In the genomic region with DNA sequence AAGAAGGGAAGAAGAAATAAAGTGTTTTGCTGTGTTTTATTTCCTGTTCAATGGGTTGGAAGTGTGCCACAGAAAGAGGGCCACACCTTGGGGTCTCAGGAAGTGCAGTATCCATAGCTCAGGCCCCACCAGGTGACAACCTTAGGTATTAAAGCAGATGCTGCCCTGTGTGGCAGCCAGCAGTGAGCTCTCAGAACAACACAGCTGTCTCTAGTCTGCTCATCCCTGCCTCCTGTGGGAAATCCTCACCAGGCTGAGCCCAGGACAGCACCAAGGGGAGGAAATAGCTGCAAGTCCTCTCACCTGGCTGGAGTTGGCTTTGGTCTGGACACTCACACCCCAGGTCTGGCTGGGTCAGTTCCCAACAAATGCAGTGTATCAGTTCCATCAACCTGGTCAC, we compare ENCODE assay signal across 18 cellular contexts.
"Had no signal": no experiment of that assay in that cellular context is flagged by ENCODE, and none has a peak within 500 bp of the region (broad histone marks: within the 10 kb centered on the region; RNA-seq: fewer than 3 reads in every experiment).

No MANE protein-coding gene starts in this region.

- ATAC-seq: left ventricle myocardium superior; natural killer cell; stimulated activated naive CD8-positive, alpha-beta T cell treated with anti-CD3 and anti-CD28 coated beads, Interleukin-15, amount 100 ng/mL, for 72 hours had no signal

- H3K79me2 ChIP-seq: parathyroid adenoma had no signal

- H3K9me3 ChIP-seq: neutrophil, right lobe of liver, thyroid gland had no signal

- DNase-seq: dorsolateral prefrontal cortex; effector CD4-positive, alpha-beta T cell; hypothalamus; left ventricle myocardium superior; natural killer cell; right lobe of liver; small intestine; stimulated activated CD4-positive, alpha-beta T cell treated with anti-CD3 and anti-CD28 coated beads, Interleukin-12 subunit alpha, Interleukin-12 subunit beta, amount 100 ng/mL, for 4 hours; stimulated activated CD4-positive, alpha-beta T cell treated with anti-CD3 and anti-CD28 coated beads, Interleukin-1b, Interleukin-23, amount 100 ng/mL, for 48 hours; stimulated activated CD4-positive, alpha-beta T cell treated with anti-CD3 and anti-CD28 coated beads, Interleukin-4, amount 100 ng/mL, for 1 hour; stimulated activated CD8-positive, alpha-beta memory T cell treated with anti-CD3 and anti-CD28 coated beads, Interleukin-4, amount 100 ng/mL, for 48 hours; stimulated activated naive CD4-positive, alpha-beta T cell; stimulated activated naive CD8-positive, alpha-beta T cell treated with anti-CD3 and anti-CD28 coated beads, Interleukin-15, amount 100 ng/mL, for 72 hours; thyroid gland had no signal

- H3K36me3 ChIP-seq: neutrophil, right lobe of liver, thyroid gland had no signal

- H2AFZ ChIP-seq: parathyroid adenoma had no signal

- H3K27me3 ChIP-seq: dorsolateral prefrontal cortex, right lobe of liver, thyroid gland had no signal

- H3K4me3 ChIP-seq: dorsolateral prefrontal cortex, lung, right lobe of liver, thyroid gland had no signal

- FAIRE-seq: keratinocyte had no signal

- H3K27ac ChIP-seq: dorsolateral prefrontal cortex, neutrophil, parathyroid adenoma, right lobe of liver, thyroid gland had no signal

- H3K9ac ChIP-seq: parathyroid adenoma had no signal

- H3K4me1 ChIP-seq: parathyroid adenoma, right lobe of liver, thyroid gland had no signal
